Comparison of ENCODE assay signal across 13 cellular contexts in genomic region chr6:30443657-30444450, GRCh38. TPM values are rescaled to one million over a fixed set of nuclear protein-coding genes. Genes with fewer than 3 reads are reported as not detected.
DNase-seq lines count a peak whose midpoint lies in the region; ATAC-seq, FAIRE-seq and TF ChIP-seq lines count a peak whose summit lies in the region.
"Had no signal": no experiment of that assay in that cellular context is flagged by ENCODE, and none has a peak within 500 bp of the region (broad histone marks: within the 10 kb centered on the region; RNA-seq: fewer than 3 reads in every experiment).

No MANE protein-coding gene starts in this region.

- H3K4me1 ChIP-seq in RWPE2 (ENCODE audit: insufficient read depth, poor library complexity, severe bottlenecking) (peaks cover 5% of the 10 kb centered on the region), mucosa of descending colon (ENCODE audit: low read depth) (no peaks in the 10 kb centered on the region)
- H3K4me1 ChIP-seq: BE2C had no signal

- no peaks in the 10 kb centered on the region for H3K36me3 Mint-ChIP-seq in activated naive CD8-positive, alpha-beta T cell
- no peaks in the 10 kb centered on the region for H3K36me3 Mint-ChIP-seq in activated naive CD8-positive, alpha-beta T cell treated with anti-CD3 and anti-CD28 coated beads for 36 hours
- H3K36me3 Mint-ChIP-seq: brain had no signal

- H3K36me3 ChIP-seq in RWPE2 (ENCODE audit: low read depth): no peaks in the 10 kb centered on the region
- H3K36me3 ChIP-seq in mucosa of descending colon (ENCODE audit: low read depth): no peaks in the 10 kb centered on the region
- H3K36me3 ChIP-seq: BE2C had no signal

- peaks cover 80% of the 10 kb centered on the region for H3K27me3 ChIP-seq in RWPE2 (ENCODE audit: insufficient read depth, poor library complexity, severe bottlenecking)

- H3K9me3 Mint-ChIP-seq in activated naive CD8-positive, alpha-beta T cell (ENCODE audit: low read depth): no peaks in the 10 kb centered on the region
- H3K9me3 Mint-ChIP-seq in activated naive CD8-positive, alpha-beta T cell treated with anti-CD3 and anti-CD28 coated beads for 36 hours: no peaks in the 10 kb centered on the region
- H3K9me3 Mint-ChIP-seq: brain had no signal

- intact Hi-C loops in mucosa of descending colon (cut with DNase I, micrococcal nuclease): no loop called here

- H3K27ac ChIP-seq in RWPE2 (ENCODE audit: poor library complexity, severe bottlenecking): no peak overlapping the region
- H3K27ac ChIP-seq: PC-9 had no signal

- peak overlapping the region; percentile 9 for H3K27ac Mint-ChIP-seq in activated naive CD8-positive, alpha-beta T cell
- no peak overlapping the region for H3K27ac Mint-ChIP-seq in activated naive CD8-positive, alpha-beta T cell treated with anti-CD3 and anti-CD28 coated beads for 36 hours
- H3K27ac Mint-ChIP-seq: brain had no signal

- H3K9me3 ChIP-seq in RWPE2 (ENCODE audit: severe bottlenecking): no peaks in the 10 kb centered on the region
- H3K9me3 ChIP-seq in mucosa of descending colon: no peaks in the 10 kb centered on the region
- H3K9me3 ChIP-seq: BE2C had no signal

- peak; percentile 79 for ATAC-seq in RWPE2 (ENCODE audit: low read depth)
- ATAC-seq in mucosa of descending colon: no peak

- H3K27me3 Mint-ChIP-seq in activated naive CD8-positive, alpha-beta T cell: peaks cover 63% of the 10 kb centered on the region
- H3K27me3 Mint-ChIP-seq in activated naive CD8-positive, alpha-beta T cell treated with anti-CD3 and anti-CD28 coated beads for 36 hours: peaks cover 88% of the 10 kb centered on the region

- no peak for FAIRE-seq in urothelium cell line (lab: Jason Lieb, UNC)

- TF ChIP-seq CTCF in RWPE2 (IDR thresholded peaks at IDR 0.05; ENCODE audit: poor library complexity, severe bottlenecking) (no peak), mucosa of descending colon (IDR thresholded peaks at IDR 0.05) (no peak)

- peaks cover 11% of the 10 kb centered on the region for H3K4me1 Mint-ChIP-seq in activated naive CD8-positive, alpha-beta T cell (ENCODE audit: low read depth)
- peaks cover 10% of the 10 kb centered on the region for H3K4me1 Mint-ChIP-seq in activated naive CD8-positive, alpha-beta T cell treated with anti-CD3 and anti-CD28 coated beads for 36 hours
- H3K4me1 Mint-ChIP-seq: brain had no signal

- DNase-seq in activated naive CD8-positive, alpha-beta T cell treated with anti-CD3 and anti-CD28 coated beads for 36 hours: no peak
- no peak for DNase-seq in RWPE2 (ENCODE audit: low spot score)
- DNase-seq in hepatic stellate cell (ENCODE audit: low spot score): peak; percentile 43
- DNase-seq in urothelium cell line (ENCODE audit: low spot score): peak; percentile 75
- DNase-seq in NCI-H748 (lab: John Stamatoyannopoulos, UW; ENCODE audit: unreplicated experiment): no peak
- no peak for DNase-seq in mucosa of descending colon
- no peak for DNase-seq in NK-92 (lab: John Stamatoyannopoulos, UW; ENCODE audit: unreplicated experiment)
- DNase-seq: BE2C, NCI-H2081, PC-9, T-helper 9 cell had no signal

- no peak overlapping the region for H3K4me3 Mint-ChIP-seq in activated naive CD8-positive, alpha-beta T cell
- no peak overlapping the region for H3K4me3 Mint-ChIP-seq in activated naive CD8-positive, alpha-beta T cell treated with anti-CD3 and anti-CD28 coated beads for 36 hours
- H3K4me3 Mint-ChIP-seq: brain had no signal

- H3K4me3 ChIP-seq in RWPE2 (ENCODE audit: severe bottlenecking) (no peak overlapping the region), mucosa of descending colon (no peak overlapping the region)
- H3K4me3 ChIP-seq: PC-9 had no signal

RNA-seq across cellular contexts. Expression of gene HLA-E, which starts 45.5 kb away (rescaled TPM):
- total RNA-seq in activated naive CD8-positive, alpha-beta T cell treated with anti-CD3 and anti-CD28 coated beads for 36 hours: 100 to 1,000 TPM; 481 to 482 TPM
- total RNA-seq in mucosa of descending colon: 100 to 1,000 TPM; 316 to 631 (median 383) TPM

Comparison
In these comparisons a context has a peak if more than half of its experiments do, and no peak if none do; other contexts are left out.
1. DNase-seq: peak in hepatic stellate cell (single experiment) and urothelium cell line (single experiment); none in activated naive CD8-positive, alpha-beta T cell treated with anti-CD3 and anti-CD28 coated beads for 36 hours (single experiment), RWPE2 (single experiment), NCI-H748 (single experiment), mucosa of descending colon (0 of 3) and NK-92 (single experiment).